ENCODE assay signal across 28 cellular contexts in the genomic region with DNA sequence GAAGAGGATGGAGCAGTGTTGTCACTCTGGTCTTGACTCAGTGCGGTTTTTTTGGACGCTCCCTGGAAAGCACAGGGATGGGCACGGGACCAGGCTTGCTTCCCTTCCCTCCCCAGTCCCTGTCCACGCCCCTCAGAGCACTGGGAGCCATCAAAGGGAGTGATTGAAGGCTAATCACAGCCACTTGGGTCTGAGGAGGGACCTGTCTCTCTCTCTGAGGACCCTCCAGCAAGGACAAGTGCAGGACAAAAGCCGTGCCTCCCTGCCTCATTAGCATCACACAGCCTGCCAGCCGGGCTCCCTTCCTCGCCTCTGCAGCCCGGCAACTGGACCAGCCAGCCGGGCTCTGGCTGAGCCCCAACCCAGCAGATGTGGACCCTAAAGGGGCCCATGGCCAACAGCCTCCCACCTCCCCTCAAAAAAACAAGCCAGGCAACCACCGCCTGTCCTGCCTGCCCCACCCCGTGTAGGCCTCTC. TPM values are rescaled to one million over a fixed set of nuclear protein-coding genes. Genes with fewer than 3 reads are reported as not detected.
DNase-seq lines count a peak whose midpoint lies in the region; ATAC-seq, FAIRE-seq and TF ChIP-seq lines count a peak whose summit lies in the region.
"Had no signal": no experiment of that assay in that cellular context is flagged by ENCODE, and none has a peak within 500 bp of the region (broad histone marks: within the 10 kb centered on the region; RNA-seq: fewer than 3 reads in every experiment).

No MANE protein-coding gene starts in this region.

- no peaks in the 10 kb centered on the region for H3K9me3 ChIP-seq in HUES48 (ENCODE audit: control insufficient read depth, insufficient read depth, low read length)
- no peaks in the 10 kb centered on the region for H3K9me3 ChIP-seq in ectodermal cell (ENCODE audit: control insufficient read depth, low read length)
- no peaks in the 10 kb centered on the region for H3K9me3 ChIP-seq in keratinocyte (ENCODE audit: control insufficient read depth, low read depth, low read length)
- peaks cover 1% of the 10 kb centered on the region for H3K9me3 ChIP-seq in trophoblast cell (ENCODE audit: insufficient read depth, low read depth, low read length)
- H3K9me3 ChIP-seq: A549, thyroid gland had no signal

- 1% methylated on average over 11 of the region's 11 CpGs for WGBS in ectodermal cell, 2 experiments
- no CpG with 5 or more reads among the region's 11 CpGs for WGBS in trophoblast cell (ENCODE audit: extremely low coverage, insufficient coverage, insufficient read length)

- H4K91ac ChIP-seq in trophoblast cell (ENCODE audit: low read depth, low read length), result no peak overlapping the region

- peak overlapping the region; percentile 39; the same call in 1 of the 2 replicates for H3K4me3 ChIP-seq in HUES48 (ENCODE audit: low read depth, low read length)
- peak overlapping the region; percentile 10 for H3K4me3 ChIP-seq in ectodermal cell (ENCODE audit: insufficient read depth, low read depth, low read length)
- H3K4me3 ChIP-seq in keratinocyte (ENCODE audit: control insufficient read depth in 2 of 3, extremely low read depth in 1 of 3, insufficient read depth in 2 of 3, low read depth in 1 of 3, low read length in 3 of 3), result no peak overlapping the region
- H3K4me3 ChIP-seq in trophoblast cell (ENCODE audit: low read depth, low read length), result no peak overlapping the region
- H3K4me3 ChIP-seq: A549, thyroid gland had no signal

- no peak overlapping the region for H2BK12ac ChIP-seq in trophoblast cell (ENCODE audit: low read length)

- H3K79me2 ChIP-seq in keratinocyte (ENCODE audit: control insufficient read depth, insufficient read depth, low read length) (no peaks in the 10 kb centered on the region), trophoblast cell (ENCODE audit: control insufficient read depth, insufficient read depth, low read length, poor library complexity) (no peaks in the 10 kb centered on the region)

- H3K36me3 ChIP-seq in HUES48 (ENCODE audit: control insufficient read depth, insufficient read depth, low read length) (no peaks in the 10 kb centered on the region), ectodermal cell (ENCODE audit: control insufficient read depth, insufficient read depth, low read length) (no peaks in the 10 kb centered on the region), keratinocyte (ENCODE audit: control insufficient read depth in 2 of 2, extremely low read depth in 1 of 2, insufficient read depth in 2 of 2, low read length in 2 of 2) (no peaks in the 10 kb centered on the region), trophoblast cell (ENCODE audit: control insufficient read depth in 1 of 2, insufficient read depth in 2 of 2, low read length in 2 of 2) (no peaks in the 10 kb centered on the region)
- H3K36me3 ChIP-seq: thyroid gland had no signal

- H2BK5ac ChIP-seq in trophoblast cell (ENCODE audit: low read depth, low read length, poor library complexity), result no peak overlapping the region

- H4K20me1 ChIP-seq in keratinocyte (ENCODE audit: control insufficient read depth, extremely low read depth, insufficient read depth, low read length), result no peaks in the 10 kb centered on the region

- H2BK120ac ChIP-seq in trophoblast cell (ENCODE audit: insufficient read depth, low read length, poor library complexity), result no peak overlapping the region

- H4K8ac ChIP-seq in trophoblast cell (ENCODE audit: low read depth, low read length), result no peak overlapping the region

- TF ChIP-seq CTCF in keratinocyte (optimal IDR thresholded peaks at IDR 0.05 in 1 of 3, IDR thresholded peaks at IDR 0.05 in 1 of 3, conservative IDR thresholded peaks at IDR 0.05 in 1 of 3; ENCODE audit: extremely low read depth in 1 of 3, insufficient read depth in 2 of 3, low read length in 3 of 3), result no peak

- H3K4me2 ChIP-seq in keratinocyte (ENCODE audit: control insufficient read depth, extremely low read depth, insufficient read depth, low read depth, low read length), result no peak overlapping the region
- no peak overlapping the region for H3K4me2 ChIP-seq in trophoblast cell (ENCODE audit: low read length)
- H3K4me2 ChIP-seq: A549 had no signal

- dilution Hi-C loops in keratinocyte (cut with MboI; ENCODE audit: extremely low pct_ligation_motif_present, low sequenced_read_pairs), result no loop called here

- H3K9me1 ChIP-seq in keratinocyte (ENCODE audit: control insufficient read depth, extremely low read depth, insufficient read depth, low read length), result no peaks in the 10 kb centered on the region

- no peak overlapping the region for H3K9ac ChIP-seq in HUES48 (ENCODE audit: low read depth, low read length)
- H3K9ac ChIP-seq in keratinocyte (ENCODE audit: control insufficient read depth, extremely low read depth, insufficient read depth, low read length), result no peak overlapping the region
- no peak overlapping the region for H3K9ac ChIP-seq in trophoblast cell (ENCODE audit: low read length)

- H3K4me1 ChIP-seq in HUES48 (ENCODE audit: control insufficient read depth, insufficient read depth, low read length) (peaks cover 17% of the 10 kb centered on the region), ectodermal cell (ENCODE audit: control insufficient read depth, insufficient read depth, low read length) (peaks cover 14% of the 10 kb centered on the region), keratinocyte (ENCODE audit: control insufficient read depth, extremely low read depth, insufficient read depth, low read length) (peaks cover 6% of the 10 kb centered on the region), trophoblast cell (ENCODE audit: control insufficient read depth in 1 of 2, insufficient read depth in 2 of 2, low read length in 2 of 2) (peaks cover 0 to 5% of the 10 kb centered on the region in 2 experiments)
- H3K4me1 ChIP-seq: A549 had no signal

- H3K79me1 ChIP-seq in trophoblast cell (ENCODE audit: low read length), result no peaks in the 10 kb centered on the region

- peak overlapping the region; percentile 5 for H2AFZ ChIP-seq in keratinocyte (ENCODE audit: control insufficient read depth, low read length)
- no peak overlapping the region for H2AFZ ChIP-seq in trophoblast cell (ENCODE audit: insufficient read depth, low read length, poor library complexity)

- no peak overlapping the region for H3K18ac ChIP-seq in trophoblast cell (ENCODE audit: low read length)

- H2AK5ac ChIP-seq in trophoblast cell (ENCODE audit: low read length), result no peak overlapping the region

- no peak overlapping the region for H3K27ac ChIP-seq in HUES48 (ENCODE audit: low read depth, low read length)
- no peak overlapping the region for H3K27ac ChIP-seq in ectodermal cell (ENCODE audit: insufficient read depth, low read depth, low read length, poor library complexity, severe bottlenecking)
- no peak overlapping the region for H3K27ac ChIP-seq in keratinocyte (ENCODE audit: control insufficient read depth, insufficient read depth, low read length)
- H3K27ac ChIP-seq in trophoblast cell (ENCODE audit: low read depth, low read length), result no peak overlapping the region
- H3K27ac ChIP-seq: A549, thyroid gland had no signal

- H4K12ac ChIP-seq in trophoblast cell (ENCODE audit: low read depth, low read length), result no peak overlapping the region

- H3K23ac ChIP-seq in trophoblast cell (ENCODE audit: low read length), result no peak overlapping the region

- FAIRE-seq in keratinocyte (lab: Jason Lieb, UNC) (no peak), frontal cortex (lab: Jason Lieb, UNC) (no peak)
- FAIRE-seq: A549 had no signal

- H3K27me3 ChIP-seq in HUES48 (ENCODE audit: control insufficient read depth, insufficient read depth, low read length), result peaks cover 43% of the 10 kb centered on the region
- peaks cover 23% of the 10 kb centered on the region for H3K27me3 ChIP-seq in ectodermal cell (ENCODE audit: control insufficient read depth, insufficient read depth, low read length, poor library complexity, severe bottlenecking)
- H3K27me3 ChIP-seq in keratinocyte (ENCODE audit: control insufficient read depth, extremely low read depth, insufficient read depth, low read length), result no peaks in the 10 kb centered on the region
- peaks cover 7% of the 10 kb centered on the region for H3K27me3 ChIP-seq in trophoblast cell (ENCODE audit: insufficient read depth, low read length)
- H3K27me3 ChIP-seq: thyroid gland had no signal

- ATAC-seq in HG03432 (IDR thresholded peaks at IDR 0.05; ENCODE audit: unreplicated experiment), result no peak
- ATAC-seq: A549 had no signal

- no peak overlapping the region for H3K4ac ChIP-seq in trophoblast cell (ENCODE audit: low read depth, low read length)

- H3K14ac ChIP-seq in trophoblast cell (ENCODE audit: low read length), result no peak overlapping the region

- DNase-seq in AG08395 (ENCODE audit: low spot score), result peak; percentile 24
- no peak for DNase-seq in keratinocyte (ENCODE audit: low read depth, low spot score)
- DNase-seq in trophoblast cell, result no peak
- DNase-seq in NCI-H1417 treated with DMSO at 0.1 percent for 48 hours (lab: John Stamatoyannopoulos, UW), result no peak
- no peak for DNase-seq in frontal cortex (ENCODE audit: low spot score in 2 of 2)
- DNase-seq: activated CD8-positive, alpha-beta memory T cell treated with anti-CD3 and anti-CD28 coated beads for 24 hours; activated naive CD4-positive, alpha-beta T cell treated with anti-CD3 and anti-CD28 coated beads for 36 hours; activated T-cell treated with anti-CD3 and anti-CD28 coated beads, Interleukin-2, amount 50 U/mL, for 4 hours; amygdala; HFFc6; kidney glomerular epithelial cell; NCI-H1048; NCI-H1930; NCI-H226; NCI-H774; OCI-M1; SHP77 treated with DMSO at 0.1 percent for 48 hours; stimulated activated CD4-positive, alpha-beta T cell treated with anti-CD3 and anti-CD28 coated beads, Interleukin-4, amount 100 ng/mL, for 4 hours; stimulated activated naive CD8-positive, alpha-beta T cell treated with anti-CD3 and anti-CD28 coated beads, Interleukin-15, Interleukin-2, amounts not matched to agents 100 U/mL and 50 U/mL, for 24 hours; thyroid gland had no signal

RNA-seq across cellular contexts. Expression of a gene that starts 18.6 kb away (rescaled TPM):
- polyA plus RNA-seq in ectodermal cell (2013, experiment 1 of 4), result not detected
- not detected for polyA plus RNA-seq in ectodermal cell (2013, experiment 2 of 4)
- polyA plus RNA-seq in ectodermal cell (2013, experiment 3 of 4), result not detected
- polyA plus RNA-seq in ectodermal cell (2013, experiment 4 of 4), result not detected
- polyA plus RNA-seq in keratinocyte, result 1.5 to 29.2 TPM (median 1.5 TPM) in 3 replicates
- 14.3 TPM for polyA plus RNA-seq in keratinocyte (2011; ENCODE audit: low read depth)
- 9.1 and 10.0 TPM in 2 replicates for polyA plus RNA-seq in keratinocyte (2011; cell fraction: cytosol; rRNA removed)
- polyA plus RNA-seq in keratinocyte (2011; cell fraction: nucleus; rRNA removed), result 7.6 and 8.4 TPM in 2 replicates
- polyA plus RNA-seq in keratinocyte (2012; ENCODE audit: low replicate concordance), result 1.5 and 57.7 TPM in 2 replicates
- polyA minus RNA-seq in keratinocyte, result 1.6 to 11.2 TPM (median 1.9 TPM) in 3 replicates
- 2.5 TPM for polyA minus RNA-seq in keratinocyte (2011; cell fraction: cytosol; rRNA and poly(A)+ RNA removed)
- 1.3 and 2.7 TPM in 2 replicates for polyA minus RNA-seq in keratinocyte (2011; cell fraction: nucleus; rRNA and poly(A)+ RNA removed)
- not detected in 2 replicates for polyA plus RNA-seq in trophoblast cell (2013)
- total RNA-seq in frontal cortex, result not detected
- total RNA-seq: activated naive CD4-positive, alpha-beta T cell treated with anti-CD3 and anti-CD28 coated beads for 36 hours; activated T-cell treated with anti-CD3 and anti-CD28 coated beads, Interleukin-2, amount 50 U/mL, for 4 hours; cardiac septum; HFFc6; LHCN-M2; lung microvascular endothelial cell had no signal
- polyA plus RNA-seq: BJ had no signal

RNA-seq across cellular contexts. Expression of a gene that starts 23.6 kb away (rescaled TPM):
- polyA plus RNA-seq in ectodermal cell (2013, experiment 1 of 4), result not detected
- 0.07 TPM for polyA plus RNA-seq in ectodermal cell (2013, experiment 2 of 4)
- not detected for polyA plus RNA-seq in ectodermal cell (2013, experiment 3 of 4)
- polyA plus RNA-seq in ectodermal cell (2013, experiment 4 of 4), result 0.08 TPM
- polyA plus RNA-seq in keratinocyte, result not detected in 3 replicates
- not detected for polyA plus RNA-seq in keratinocyte (2011; ENCODE audit: low read depth)
- not detected in 2 replicates for polyA plus RNA-seq in keratinocyte (2011; cell fraction: cytosol; rRNA removed)
- not detected in 2 replicates for polyA plus RNA-seq in keratinocyte (2011; cell fraction: nucleus; rRNA removed)
- not detected in 2 replicates for polyA plus RNA-seq in keratinocyte (2012; ENCODE audit: low replicate concordance)
- not detected in 3 replicates for polyA minus RNA-seq in keratinocyte
- not detected for polyA minus RNA-seq in keratinocyte (2011; cell fraction: cytosol; rRNA and poly(A)+ RNA removed)
- not detected in 2 replicates for polyA minus RNA-seq in keratinocyte (2011; cell fraction: nucleus; rRNA and poly(A)+ RNA removed)
- polyA plus RNA-seq in trophoblast cell (2013), result 0.01 TPM in 1 of 2 replicates, not detected in the other
- 1.2 TPM for total RNA-seq in frontal cortex
- total RNA-seq: activated naive CD4-positive, alpha-beta T cell treated with anti-CD3 and anti-CD28 coated beads for 36 hours; HFFc6; LHCN-M2 had no signal
- polyA plus RNA-seq: A549, BJ had no signal

Comparison
In these comparisons a context has a peak if more than half of its experiments do, and no peak if none do; other contexts are left out.
1. H3K4me3 ChIP-seq: peak in HUES48 (single experiment) and ectodermal cell (single experiment); none in keratinocyte (0 of 3) and trophoblast cell (single experiment).